2 cellular contexts compared by ENCODE assay signal in the genomic region with DNA sequence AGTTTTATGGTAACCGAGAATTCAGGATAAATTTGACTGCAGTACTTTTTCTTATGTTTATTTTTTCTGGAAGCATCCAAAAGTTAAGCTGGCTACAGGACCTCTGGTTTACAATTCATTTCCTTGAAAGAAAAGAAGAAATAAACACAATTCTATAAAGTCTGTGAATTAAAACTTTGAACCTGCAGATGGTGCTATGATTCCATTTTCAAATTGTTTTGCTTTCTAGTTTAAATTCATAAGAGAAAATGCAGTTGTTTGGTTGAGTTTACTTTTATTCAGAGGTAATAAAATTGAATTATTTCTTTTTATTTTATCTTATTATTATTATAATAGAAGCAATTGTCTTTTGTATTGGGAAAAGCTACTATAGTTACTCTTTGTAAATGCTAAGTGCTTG.
TF ChIP-seq lines count a peak whose summit lies in the region.

No MANE protein-coding gene starts in this region.

TF ChIP-seq in SK-N-SH, 30 proteins besides CTCF, POLR2A, EP300 and RAD21 (continued from another document):
- TF ChIP-seq, protein P1, sequence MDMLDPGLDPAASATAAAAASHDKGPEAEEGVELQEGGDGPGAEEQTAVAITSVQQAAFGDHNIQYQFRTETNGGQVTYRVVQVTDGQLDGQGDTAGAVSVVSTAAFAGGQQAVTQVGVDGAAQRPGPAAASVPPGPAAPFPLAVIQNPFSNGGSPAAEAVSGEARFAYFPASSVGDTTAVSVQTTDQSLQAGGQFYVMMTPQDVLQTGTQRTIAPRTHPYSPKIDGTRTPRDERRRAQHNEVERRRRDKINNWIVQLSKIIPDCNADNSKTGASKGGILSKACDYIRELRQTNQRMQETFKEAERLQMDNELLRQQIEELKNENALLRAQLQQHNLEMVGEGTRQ (IDR thresholded peaks at IDR 0.05; ENCODE audit: borderline replicate concordance, low read depth, low read length) = no peak
- peak; percentile 45 for TF ChIP-seq SMC3 (IDR thresholded peaks at IDR 0.05; ENCODE audit: low read depth, low read length)

TF ChIP-seq in SK-N-SH treated with all-trans-retinoic acid at 6 μM for 48 hours, 23 proteins besides CTCF, POLR2A, EP300 and RAD21 (continued from another document):
- TF ChIP-seq, protein P2, sequence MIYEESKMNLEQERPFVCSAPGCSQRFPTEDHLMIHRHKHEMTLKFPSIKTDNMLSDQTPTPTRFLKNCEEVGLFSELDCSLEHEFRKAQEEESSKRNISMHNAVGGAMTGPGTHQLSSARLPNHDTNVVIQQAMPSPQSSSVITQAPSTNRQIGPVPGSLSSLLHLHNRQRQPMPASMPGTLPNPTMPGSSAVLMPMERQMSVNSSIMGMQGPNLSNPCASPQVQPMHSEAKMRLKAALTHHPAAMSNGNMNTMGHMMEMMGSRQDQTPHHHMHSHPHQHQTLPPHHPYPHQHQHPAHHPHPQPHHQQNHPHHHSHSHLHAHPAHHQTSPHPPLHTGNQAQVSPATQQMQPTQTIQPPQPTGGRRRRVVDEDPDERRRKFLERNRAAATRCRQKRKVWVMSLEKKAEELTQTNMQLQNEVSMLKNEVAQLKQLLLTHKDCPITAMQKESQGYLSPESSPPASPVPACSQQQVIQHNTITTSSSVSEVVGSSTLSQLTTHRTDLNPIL (CRISPR knock-in tag; IDR thresholded peaks at IDR 0.05; ENCODE audit: low read depth) = no peak
- no peak for TF ChIP-seq OSR1 (CRISPR knock-in tag; IDR thresholded peaks at IDR 0.05)
- TF ChIP-seq PPARA (CRISPR knock-in tag; IDR thresholded peaks at IDR 0.05; ENCODE audit: borderline replicate concordance) = no peak
- TF ChIP-seq CSDC2 (CRISPR knock-in tag; IDR thresholded peaks at IDR 0.05) = no peak
- TF ChIP-seq SNAI2 (CRISPR knock-in tag; IDR thresholded peaks at IDR 0.05) = no peak
- no peak for TF ChIP-seq ISL1 (CRISPR knock-in tag; IDR thresholded peaks at IDR 0.05)
- TF ChIP-seq ZNF70 (CRISPR knock-in tag; IDR thresholded peaks at IDR 0.05) = no peak
- TF ChIP-seq, protein P3, sequence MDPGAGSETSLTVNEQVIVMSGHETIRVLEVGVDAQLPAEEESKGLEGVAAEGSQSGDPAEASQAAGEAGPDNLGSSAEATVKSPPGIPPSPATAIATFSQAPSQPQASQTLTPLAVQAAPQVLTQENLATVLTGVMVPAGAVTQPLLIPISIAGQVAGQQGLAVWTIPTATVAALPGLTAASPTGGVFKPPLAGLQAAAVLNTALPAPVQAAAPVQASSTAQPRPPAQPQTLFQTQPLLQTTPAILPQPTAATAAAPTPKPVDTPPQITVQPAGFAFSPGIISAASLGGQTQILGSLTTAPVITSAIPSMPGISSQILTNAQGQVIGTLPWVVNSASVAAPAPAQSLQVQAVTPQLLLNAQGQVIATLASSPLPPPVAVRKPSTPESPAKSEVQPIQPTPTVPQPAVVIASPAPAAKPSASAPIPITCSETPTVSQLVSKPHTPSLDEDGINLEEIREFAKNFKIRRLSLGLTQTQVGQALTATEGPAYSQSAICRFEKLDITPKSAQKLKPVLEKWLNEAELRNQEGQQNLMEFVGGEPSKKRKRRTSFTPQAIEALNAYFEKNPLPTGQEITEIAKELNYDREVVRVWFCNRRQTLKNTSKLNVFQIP (CRISPR knock-in tag; IDR thresholded peaks at IDR 0.05; ENCODE audit: borderline replicate concordance, low read depth) = no peak
- no peak for TF ChIP-seq ARNTL (CRISPR knock-in tag; IDR thresholded peaks at IDR 0.05; ENCODE audit: borderline replicate concordance, low read depth)
- TF ChIP-seq ZNF8 (CRISPR knock-in tag; IDR thresholded peaks at IDR 0.05) = no peak
- TF ChIP-seq, protein P4, sequence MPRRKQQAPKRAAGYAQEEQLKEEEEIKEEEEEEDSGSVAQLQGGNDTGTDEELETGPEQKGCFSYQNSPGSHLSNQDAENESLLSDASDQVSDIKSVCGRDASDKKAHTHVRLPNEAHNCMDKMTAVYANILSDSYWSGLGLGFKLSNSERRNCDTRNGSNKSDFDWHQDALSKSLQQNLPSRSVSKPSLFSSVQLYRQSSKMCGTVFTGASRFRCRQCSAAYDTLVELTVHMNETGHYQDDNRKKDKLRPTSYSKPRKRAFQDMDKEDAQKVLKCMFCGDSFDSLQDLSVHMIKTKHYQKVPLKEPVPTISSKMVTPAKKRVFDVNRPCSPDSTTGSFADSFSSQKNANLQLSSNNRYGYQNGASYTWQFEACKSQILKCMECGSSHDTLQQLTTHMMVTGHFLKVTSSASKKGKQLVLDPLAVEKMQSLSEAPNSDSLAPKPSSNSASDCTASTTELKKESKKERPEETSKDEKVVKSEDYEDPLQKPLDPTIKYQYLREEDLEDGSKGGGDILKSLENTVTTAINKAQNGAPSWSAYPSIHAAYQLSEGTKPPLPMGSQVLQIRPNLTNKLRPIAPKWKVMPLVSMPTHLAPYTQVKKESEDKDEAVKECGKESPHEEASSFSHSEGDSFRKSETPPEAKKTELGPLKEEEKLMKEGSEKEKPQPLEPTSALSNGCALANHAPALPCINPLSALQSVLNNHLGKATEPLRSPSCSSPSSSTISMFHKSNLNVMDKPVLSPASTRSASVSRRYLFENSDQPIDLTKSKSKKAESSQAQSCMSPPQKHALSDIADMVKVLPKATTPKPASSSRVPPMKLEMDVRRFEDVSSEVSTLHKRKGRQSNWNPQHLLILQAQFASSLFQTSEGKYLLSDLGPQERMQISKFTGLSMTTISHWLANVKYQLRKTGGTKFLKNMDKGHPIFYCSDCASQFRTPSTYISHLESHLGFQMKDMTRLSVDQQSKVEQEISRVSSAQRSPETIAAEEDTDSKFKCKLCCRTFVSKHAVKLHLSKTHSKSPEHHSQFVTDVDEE (CRISPR knock-in tag; IDR thresholded peaks at IDR 0.05) = no peak
TF ChIP-seq in SK-N-SH treated with all-trans-retinoic acid at 6 μM for 48 hours: peak in this region for 0.
